ENCODE assay signal across 20 cellular contexts in genomic region chr1:207076181-207076949, GRCh38. TPM values are rescaled to one million over a fixed set of nuclear protein-coding genes. Genes with fewer than 3 reads are reported as not detected.
"Had no signal": no experiment of that assay in that cellular context is flagged by ENCODE, and none has a peak within 500 bp of the region (broad histone marks: within the 10 kb centered on the region; RNA-seq: fewer than 3 reads in every experiment).

No MANE protein-coding gene starts in this region.

- H3K4me3 Mint-ChIP-seq: activated naive CD4-positive, alpha-beta T cell treated with anti-CD3 and anti-CD28 coated beads, Interleukin-2, amount 10 ng/mL, durations not matched to agents 7 days and 5 days; activated T-cell treated with anti-CD3 and anti-CD28 coated beads, Interleukin-2, amount 50 U/mL, for 24 hours; central memory CD8-positive, alpha-beta T cell; neural crest cell; stimulated activated memory B cell treated with anti-CD40 and anti-IgM and Interleukin-4, amounts not matched to agents 10 μg/mL and 1 μg/mL and 100 μg/mL, for 72 hours had no signal

- H3K9me3 Mint-ChIP-seq: activated naive CD4-positive, alpha-beta T cell treated with anti-CD3 and anti-CD28 coated beads, Interleukin-2, amount 10 ng/mL, durations not matched to agents 7 days and 5 days; activated T-cell treated with anti-CD3 and anti-CD28 coated beads, Interleukin-2, amount 50 U/mL, for 24 hours; central memory CD8-positive, alpha-beta T cell; neural crest cell; stimulated activated memory B cell treated with anti-CD40 and anti-IgM and Interleukin-4, amounts not matched to agents 10 μg/mL and 1 μg/mL and 100 μg/mL, for 72 hours had no signal

- H3K9me3 ChIP-seq: adrenal gland had no signal

- H3K27me3 Mint-ChIP-seq: stimulated activated memory B cell treated with anti-CD40 and anti-IgM and Interleukin-4, amounts not matched to agents 10 μg/mL and 1 μg/mL and 100 μg/mL, for 72 hours had no signal

- ATAC-seq: stimulated activated memory B cell treated with anti-CD40 and anti-IgM and Interleukin-4, amounts not matched to agents 10 μg/mL and 1 μg/mL and 100 μg/mL, for 72 hours had no signal

- H3K36me3 ChIP-seq: WERI-Rb-1 had no signal

- DNase-seq: activated CD4-positive, alpha-beta T cell treated with anti-CD3 and anti-CD28 coated beads, Interleukin-2, amount 50 U/mL, for 48 hours; activated naive CD4-positive, alpha-beta T cell treated with anti-CD3 and anti-CD28 coated beads, Interleukin-2, amount 10 ng/mL, durations not matched to agents 7 days and 5 days; activated T-cell treated with anti-CD3 and anti-CD28 coated beads, Interleukin-2, amount 50 U/mL, for 24 hours; adrenal gland; cortex of kidney; effector CD4-positive, alpha-beta T cell; glutamatergic neuron; hypothalamus; midbrain; stimulated activated CD4-positive, alpha-beta T cell treated with anti-CD3 and anti-CD28 coated beads, Interleukin-2, amount 100 ng/mL, for 48 hours; T-helper 1 cell; WERI-Rb-1 had no signal

- H3K27ac Mint-ChIP-seq: activated naive CD4-positive, alpha-beta T cell treated with anti-CD3 and anti-CD28 coated beads, Interleukin-2, amount 10 ng/mL, durations not matched to agents 7 days and 5 days; activated T-cell treated with anti-CD3 and anti-CD28 coated beads, Interleukin-2, amount 50 U/mL, for 24 hours; stimulated activated memory B cell treated with anti-CD40 and anti-IgM and Interleukin-4, amounts not matched to agents 10 μg/mL and 1 μg/mL and 100 μg/mL, for 72 hours had no signal

- H3K27me3 ChIP-seq: adrenal gland had no signal

- H3K4me3 ChIP-seq: adrenal gland had no signal

- H3K4me1 ChIP-seq: adrenal gland had no signal

- H3K27ac ChIP-seq: adrenal gland, WERI-Rb-1 had no signal

- H3K4me1 Mint-ChIP-seq: central memory CD8-positive, alpha-beta T cell; neural crest cell; stimulated activated memory B cell treated with anti-CD40 and anti-IgM and Interleukin-4, amounts not matched to agents 10 μg/mL and 1 μg/mL and 100 μg/mL, for 72 hours had no signal

- FAIRE-seq: urothelium cell line had no signal

RNA-seq across cellular contexts. Expression of gene C4BPB, which starts 12.3 kb away (rescaled TPM):
- total RNA-seq: lung microvascular endothelial cell, neural crest cell, osteocyte, pulmonary artery endothelial cell, SK-MEL-5 had no signal

RNA-seq across cellular contexts. Expression of gene C4BPA, which starts 27.7 kb away (rescaled TPM):
- total RNA-seq: lung microvascular endothelial cell, neural crest cell, osteocyte, pulmonary artery endothelial cell, SK-MEL-5 had no signal

RNA-seq across cellular contexts. Expression of gene C1orf116, which starts 43.8 kb away (rescaled TPM):
- total RNA-seq: lung microvascular endothelial cell, osteocyte had no signal
